ENCODE assay signal across 7 cellular contexts in the genomic region with DNA sequence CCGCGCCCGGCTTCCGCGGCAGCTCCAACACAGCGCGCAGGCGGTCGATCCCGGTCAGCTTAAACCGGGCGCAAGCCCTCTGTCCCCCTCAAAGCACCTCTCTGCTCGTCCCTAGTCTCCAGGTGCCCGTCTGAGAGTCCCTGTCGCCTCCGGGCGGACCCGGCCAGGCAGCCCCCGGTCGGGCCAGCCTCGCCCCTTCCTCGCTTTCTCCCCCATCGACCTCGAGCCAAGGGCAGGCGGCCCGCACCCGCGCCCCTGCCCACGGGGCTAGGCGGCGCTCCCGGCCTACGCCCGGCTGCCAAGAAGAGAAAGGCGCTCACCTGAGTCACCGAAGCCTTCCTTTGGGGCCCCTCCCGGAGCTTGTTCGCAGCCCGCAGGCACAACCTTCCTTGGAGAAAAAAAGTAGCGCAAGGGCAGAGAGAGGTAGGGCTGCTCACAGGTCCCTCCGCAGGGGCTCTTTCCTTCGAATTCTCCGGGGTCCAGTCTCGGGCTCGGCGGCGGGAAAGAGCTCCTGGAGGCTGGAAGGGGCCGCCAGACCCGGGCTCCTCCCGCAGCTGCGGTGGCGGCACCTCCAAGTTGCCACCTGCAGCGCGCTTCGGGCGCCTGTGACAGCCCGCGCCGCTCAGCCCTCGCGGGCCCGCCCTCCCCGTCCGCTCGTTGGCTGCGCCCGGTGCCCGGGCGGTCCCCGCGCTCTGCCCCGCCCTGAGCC.
DNase-seq lines count a peak whose midpoint lies in the region; ATAC-seq, FAIRE-seq and TF ChIP-seq lines count a peak whose summit lies in the region.

No MANE protein-coding gene starts in this region.

- H3K27me3 Mint-ChIP-seq in astrocyte (ENCODE audit: low read depth, unreplicated experiment), result peaks cover 24% of the 10 kb centered on the region

- no peak for TF ChIP-seq CTCF in astrocyte (IDR thresholded peaks at IDR 0.05; ENCODE audit: insufficient read depth, low read depth, low read length)

- no peaks in the 10 kb centered on the region for H3K4me1 Mint-ChIP-seq in astrocyte (ENCODE audit: low read depth, unreplicated experiment)

- H3K4me1 ChIP-seq in astrocyte (ENCODE audit: insufficient read depth, low read length), result peaks cover 5% of the 10 kb centered on the region

- H3K9me3 Mint-ChIP-seq in astrocyte (ENCODE audit: unreplicated experiment), result no peaks in the 10 kb centered on the region

- peak overlapping the region; percentile 92 for H2AFZ ChIP-seq in astrocyte (ENCODE audit: low read depth, low read length)

- peak overlapping the region; percentile 89 for H3K4me3 Mint-ChIP-seq in astrocyte (ENCODE audit: unreplicated experiment)

- DNase-seq in NCI-H226 (peak; percentile 53), astrocyte (ENCODE audit: low read depth) (no peak), hypothalamus (lab: John Stamatoyannopoulos, UW) (peak in 42 of 51 donors; percentile 8 to 71 (median 39)), putamen (ENCODE audit: low spot score) (peak; percentile 68), A172 (ENCODE audit: low spot score) (no peak)

- H3K79me2 ChIP-seq in astrocyte (ENCODE audit: insufficient read depth, low read length), result no peaks in the 10 kb centered on the region

- H4K20me1 ChIP-seq in astrocyte (ENCODE audit: insufficient read depth, low read length), result no peaks in the 10 kb centered on the region

- peak overlapping the region; percentile 97 for H3K4me2 ChIP-seq in astrocyte (ENCODE audit: low read length)

- no peak overlapping the region for H3K27ac ChIP-seq in astrocyte (ENCODE audit: low read depth, low read length)

- ATAC-seq in GM18498 (IDR thresholded peaks at IDR 0.05; ENCODE audit: unreplicated experiment), result peak; percentile 84
- ATAC-seq in HG02759 (IDR thresholded peaks at IDR 0.05; ENCODE audit: unreplicated experiment), result peak; percentile 87

- H3K36me3 Mint-ChIP-seq in astrocyte (ENCODE audit: low read depth, unreplicated experiment), result no peaks in the 10 kb centered on the region

- H3K36me3 ChIP-seq in astrocyte (ENCODE audit: insufficient read depth, low read length), result no peaks in the 10 kb centered on the region

- H3K27me3 ChIP-seq in astrocyte (ENCODE audit: insufficient read depth, low read length), result peaks cover 20% of the 10 kb centered on the region

- H3K27ac Mint-ChIP-seq in astrocyte (ENCODE audit: unreplicated experiment), result no peak overlapping the region

- FAIRE-seq in astrocyte (lab: Jason Lieb, UNC), result no peak

- H3K4me3 ChIP-seq in astrocyte (ENCODE audit: insufficient read depth, low read depth, low read length), result peak overlapping the region; percentile 65

- peak overlapping the region; percentile 67 for H3K9ac ChIP-seq in astrocyte (ENCODE audit: low read length)

- H3K9me3 ChIP-seq in astrocyte (ENCODE audit: insufficient read depth, low read depth, low read length), result no peaks in the 10 kb centered on the region

Comparison
In these comparisons a context has a peak if more than half of its experiments do, and no peak if none do; other contexts are left out.
1. DNase-seq: peak in NCI-H226 (single experiment), hypothalamus (42 of 51) and putamen (single experiment); none in astrocyte (single experiment) and A172 (single experiment).